ENCODE assay signal across 8 cellular contexts in genomic region chr2:61855178-61855523, GRCh38. TPM values are rescaled to one million over a fixed set of nuclear protein-coding genes. Genes with fewer than 3 reads are reported as not detected.
A peak's percentile ranks its signal among the peaks of the same experiment; 100 is the strongest.
DNase-seq lines count a peak whose midpoint lies in the region; FAIRE-seq and TF ChIP-seq lines count a peak whose summit lies in the region.

No MANE protein-coding gene starts in this region.

- peak; percentile 96 for DNase-seq in DMS 273 treated with DMSO at 0.1 percent for 48 hours (lab: John Stamatoyannopoulos, UW)
- peak; percentile 17 for DNase-seq in astrocyte (ENCODE audit: low read depth)
- DNase-seq in kidney tubule cell (ENCODE audit: low spot score): peak; percentile 51
- DNase-seq in superior temporal gyrus (ENCODE audit: extremely low spot score): peak; percentile 50
- DNase-seq in epidermal melanocyte (ENCODE audit: insufficient read length, low spot score): no peak
- no peak for DNase-seq in NCI-H226
- no peak for DNase-seq in NCI-H69 (lab: John Stamatoyannopoulos, UW)

- no peaks in the 10 kb centered on the region for H3K27me3 ChIP-seq in astrocyte (ENCODE audit: insufficient read depth, low read length)

- H3K9me3 Mint-ChIP-seq in astrocyte (ENCODE audit: unreplicated experiment): peaks cover 2% of the 10 kb centered on the region

- H3K27me3 Mint-ChIP-seq in astrocyte (ENCODE audit: low read depth, unreplicated experiment): no peaks in the 10 kb centered on the region

- peak overlapping the region; percentile 74 for H3K9ac ChIP-seq in astrocyte (ENCODE audit: low read length)

- peak overlapping the region; percentile 90 for H3K4me3 ChIP-seq in astrocyte (ENCODE audit: insufficient read depth, low read depth, low read length)

- peaks cover 15% of the 10 kb centered on the region for H3K4me1 ChIP-seq in astrocyte (ENCODE audit: insufficient read depth, low read length)

- no peaks in the 10 kb centered on the region for H3K36me3 ChIP-seq in KOPT-K1 (ENCODE audit: insufficient read depth, low read length)
- H3K36me3 ChIP-seq in astrocyte (ENCODE audit: insufficient read depth, low read length): no peaks in the 10 kb centered on the region

- TF ChIP-seq CTCF in astrocyte (IDR thresholded peaks at IDR 0.05; ENCODE audit: insufficient read depth, low read depth, low read length): no peak

- no peaks in the 10 kb centered on the region for H3K9me3 ChIP-seq in KOPT-K1 (ENCODE audit: insufficient read depth, low read length, poor library complexity, severe bottlenecking)
- H3K9me3 ChIP-seq in astrocyte (ENCODE audit: insufficient read depth, low read depth, low read length): no peaks in the 10 kb centered on the region

- peak overlapping the region; percentile 93 for H3K27ac Mint-ChIP-seq in astrocyte (ENCODE audit: unreplicated experiment)

- H2AFZ ChIP-seq in astrocyte (ENCODE audit: low read depth, low read length): peak overlapping the region; percentile 98

- H3K36me3 Mint-ChIP-seq in astrocyte (ENCODE audit: low read depth, unreplicated experiment): peaks cover 5% of the 10 kb centered on the region

- no peaks in the 10 kb centered on the region for H3K79me2 ChIP-seq in astrocyte (ENCODE audit: insufficient read depth, low read length)

- H3K4me2 ChIP-seq in astrocyte (ENCODE audit: low read length): peak overlapping the region; percentile 98

- H3K4me1 Mint-ChIP-seq in astrocyte (ENCODE audit: low read depth, unreplicated experiment): peaks cover 3% of the 10 kb centered on the region

- FAIRE-seq in astrocyte (lab: Jason Lieb, UNC): no peak

- H3K27ac ChIP-seq in KOPT-K1 (ENCODE audit: low read depth, low read length, poor library complexity, severe bottlenecking): peak overlapping the region; percentile 72
- no peak overlapping the region for H3K27ac ChIP-seq in astrocyte (ENCODE audit: low read depth, low read length)

- H3K4me3 Mint-ChIP-seq in astrocyte (ENCODE audit: unreplicated experiment): peak overlapping the region; percentile 88

- no peaks in the 10 kb centered on the region for H4K20me1 ChIP-seq in astrocyte (ENCODE audit: insufficient read depth, low read length)

RNA-seq across cellular contexts. Expression of gene FAM161A, which starts 1.3 kb away (rescaled TPM):
- 2.8 and 2.9 TPM in 2 replicates for total RNA-seq in astrocyte

RNA-seq across cellular contexts. Expression of gene CCT4, which starts 33.3 kb away (rescaled TPM):
- total RNA-seq in astrocyte: 203 and 220 TPM in 2 replicates

RNA-seq across cellular contexts. Expression of gene COMMD1, which starts 50.3 kb away (rescaled TPM):
- total RNA-seq in astrocyte: 30.3 and 32.0 TPM in 2 replicates

Comparison
In these comparisons a context has a peak if more than half of its experiments do, and no peak if none do; other contexts are left out.
1. DNase-seq: peak in DMS 273 treated with DMSO at 0.1 percent for 48 hours (single experiment), astrocyte (single experiment), kidney tubule cell (single experiment) and superior temporal gyrus (single experiment); none in epidermal melanocyte (single experiment), NCI-H226 (single experiment) and NCI-H69 (single experiment).